18 cellular contexts compared by ENCODE assay signal in genomic region chr11:22065472-22065871, GRCh38.
A peak's percentile ranks its signal among the peaks of the same experiment; 100 is the strongest.
DNase-seq lines count a peak whose midpoint lies in the region; ATAC-seq and TF ChIP-seq lines count a peak whose summit lies in the region.
"Had no signal": no experiment of that assay in that cellular context is flagged by ENCODE, and none has a peak within 500 bp of the region (broad histone marks: within the 10 kb centered on the region; RNA-seq: fewer than 3 reads in every experiment).

No MANE protein-coding gene starts in this region.

- H3F3A ChIP-seq in GM23338 (replicated peaks; ENCODE audit: low read depth) = no peaks in the 10 kb centered on the region

- no peaks in the 10 kb centered on the region for H3K79me2 ChIP-seq in GM23338 (replicated peaks; ENCODE audit: insufficient read depth)

- H4K20me1 ChIP-seq in GM23338 (replicated peaks; ENCODE audit: insufficient read depth) = no peaks in the 10 kb centered on the region
- H4K20me1 ChIP-seq: BLaER1 had no signal

- H3K9me2 ChIP-seq in GM23338 (ENCODE audit: insufficient read depth) = peaks cover 3% of the 10 kb centered on the region; the same call in 1 of the 2 replicates

- ATAC-seq in GM23338 (peak; percentile 48; the same call in 2 of the 3 replicates), WTC11 (peak; percentile 87), GM21786 (IDR thresholded peaks at IDR 0.05; ENCODE audit: unreplicated experiment) (no peak)
- ATAC-seq: CD8-positive, alpha-beta T cell had no signal

- H3K27ac Mint-ChIP-seq in GM23338 (no peak overlapping the region), WTC11 (no peak overlapping the region)
- H3K27ac Mint-ChIP-seq: B cell; CD4-positive, CD25-positive, alpha-beta regulatory T cell; CD8-positive, alpha-beta T cell had no signal

- peaks cover 28% of the 10 kb centered on the region for H3K9me3 Mint-ChIP-seq in GM23338
- peaks cover 40% of the 10 kb centered on the region for H3K9me3 Mint-ChIP-seq in WTC11

- CTCF ChIA-PET in WTC11 (lab: Charles Lee) (no interaction called here), RWPE1 (lab: Yijun Ruan, JAX) (no interaction called here)

- H3K36me3 Mint-ChIP-seq in GM23338 (ENCODE audit: low read depth) = peaks cover 23% of the 10 kb centered on the region
- H3K36me3 Mint-ChIP-seq in WTC11 = peaks cover 23% of the 10 kb centered on the region
- H3K36me3 Mint-ChIP-seq: CD4-positive, CD25-positive, alpha-beta regulatory T cell; CD8-positive, alpha-beta T cell had no signal

- H3K4me1 ChIP-seq in GM23338 (ENCODE audit: insufficient read depth) = no peaks in the 10 kb centered on the region
- H3K4me1 ChIP-seq: BLaER1 had no signal

- 0 out of 2 replicates have a peak, but pooled peaks cover 3% of the 10 kb centered on the region for H3K36me3 ChIP-seq in GM23338 (ENCODE audit: insufficient read depth)
- H3K36me3 ChIP-seq: BLaER1 had no signal

- POLR2A ChIA-PET in WTC11 (lab: Charles Lee) = no interaction called here
- POLR2A ChIA-PET in RWPE1 (lab: Yijun Ruan, JAX; ENCODE audit: low non-redundant PET) = no interaction called here

- DNase-seq in GM23338 (ENCODE audit: low spot score) (peak; percentile 48), WTC11 (ENCODE audit: low spot score) (no peak), iPS DF 19.7 (ENCODE audit: low read depth, low spot score) (peak; percentile 30), RWPE1 (ENCODE audit: low spot score) (no peak), GM10266 (ENCODE audit: extremely low spot score) (no peak)
- DNase-seq: CD4-positive, CD25-positive, alpha-beta regulatory T cell; CD8-positive, alpha-beta T cell; DMS 273 treated with DMSO at 0.1 percent for 48 hours; DMS79; EL; GDM1; GM23248; HCEC 1CT had no signal

- H3K4me2 ChIP-seq in GM23338 = 0 out of 2 replicates have a peak overlapping the region, but pooled peaks have one; percentile 34
- H3K4me2 ChIP-seq: BLaER1 had no signal

- TF ChIP-seq CTCF in GM23338 (conservative IDR thresholded peaks at IDR 0.05; ENCODE audit: low read depth in 2 of 2) (no peak), WTC11 (IDR thresholded peaks at IDR 0.05) (no peak), RWPE1 (conservative IDR thresholded peaks at IDR 0.05; ENCODE audit: low read depth) (no peak), GM10266 (IDR thresholded peaks at IDR 0.05; ENCODE audit: control insufficient read depth, insufficient read depth, low read depth, missing control alignments) (no peak)

- H3K4me3 Mint-ChIP-seq in GM23338 (no peak overlapping the region), WTC11 (no peak overlapping the region)
- H3K4me3 Mint-ChIP-seq: B cell; CD4-positive, CD25-positive, alpha-beta regulatory T cell; CD8-positive, alpha-beta T cell had no signal

- no peak overlapping the region for H3K27ac ChIP-seq in GM23338 (ENCODE audit: low read depth)
- no peak overlapping the region for H3K27ac ChIP-seq in RWPE1
- H3K27ac ChIP-seq: 22Rv1, BLaER1, C4-2B, GM23248 had no signal

- H3K27me3 ChIP-seq in GM23338 (ENCODE audit: insufficient read depth) = no peaks in the 10 kb centered on the region
- H3K27me3 ChIP-seq: BLaER1 had no signal

- H3K27me3 Mint-ChIP-seq in GM23338 (ENCODE audit: insufficient read depth, low read depth, poor library complexity) (peaks cover 1% of the 10 kb centered on the region), WTC11 (ENCODE audit: low read depth) (no peaks in the 10 kb centered on the region)
- H3K27me3 Mint-ChIP-seq: B cell; CD4-positive, CD25-positive, alpha-beta regulatory T cell had no signal

- peak overlapping the region; percentile 34; the same call in 1 of the 2 replicates for H2AFZ ChIP-seq in GM23338
- H2AFZ ChIP-seq: GM23248 had no signal

- H3K4me1 Mint-ChIP-seq in GM23338 (no peaks in the 10 kb centered on the region), WTC11 (peaks cover 5% of the 10 kb centered on the region)
- H3K4me1 Mint-ChIP-seq: B cell; CD4-positive, CD25-positive, alpha-beta regulatory T cell had no signal

- H3K4me3 ChIP-seq in GM23338 = no peak overlapping the region
- H3K4me3 ChIP-seq: BLaER1, GM23248 had no signal

TF ChIP-seq in GM23338, 12 proteins besides CTCF, POLR2A, EP300 and RAD21:
- TF ChIP-seq EZH2 (IDR thresholded peaks at IDR 0.05; ENCODE audit: low read depth, unreplicated experiment) (no peak), ZNF114 (CRISPR knock-in tag; IDR thresholded peaks at IDR 0.05) (no peak), NANOG (IDR thresholded peaks at IDR 0.05; ENCODE audit: borderline replicate concordance) (0 out of 2 replicates have a peak, but pooled peaks have one; percentile 33)
- TF ChIP-seq, protein P1, sequence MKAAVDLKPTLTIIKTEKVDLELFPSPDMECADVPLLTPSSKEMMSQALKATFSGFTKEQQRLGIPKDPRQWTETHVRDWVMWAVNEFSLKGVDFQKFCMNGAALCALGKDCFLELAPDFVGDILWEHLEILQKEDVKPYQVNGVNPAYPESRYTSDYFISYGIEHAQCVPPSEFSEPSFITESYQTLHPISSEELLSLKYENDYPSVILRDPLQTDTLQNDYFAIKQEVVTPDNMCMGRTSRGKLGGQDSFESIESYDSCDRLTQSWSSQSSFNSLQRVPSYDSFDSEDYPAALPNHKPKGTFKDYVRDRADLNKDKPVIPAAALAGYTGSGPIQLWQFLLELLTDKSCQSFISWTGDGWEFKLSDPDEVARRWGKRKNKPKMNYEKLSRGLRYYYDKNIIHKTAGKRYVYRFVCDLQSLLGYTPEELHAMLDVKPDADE (IDR thresholded peaks at IDR 0.05) = no peak

TF ChIP-seq in WTC11, 78 proteins besides CTCF, POLR2A, EP300 and RAD21:
- TF ChIP-seq ZNF121 (CRISPR knock-in tag; IDR thresholded peaks at IDR 0.05) (peak; percentile 60; the same call in 1 of the 2 replicates), NR1H2 (CRISPR knock-in tag; IDR thresholded peaks at IDR 0.05) (no peak)

Comparison
In these comparisons a context has a peak if more than half of its experiments do, and no peak if none do; other contexts are left out.
1. DNase-seq: peak in GM23338 (single experiment) and iPS DF 19.7 (single experiment); none in WTC11 (single experiment), RWPE1 (single experiment) and GM10266 (single experiment).